Comparison of ENCODE assay signal across 1 cellular context in the genomic region with DNA sequence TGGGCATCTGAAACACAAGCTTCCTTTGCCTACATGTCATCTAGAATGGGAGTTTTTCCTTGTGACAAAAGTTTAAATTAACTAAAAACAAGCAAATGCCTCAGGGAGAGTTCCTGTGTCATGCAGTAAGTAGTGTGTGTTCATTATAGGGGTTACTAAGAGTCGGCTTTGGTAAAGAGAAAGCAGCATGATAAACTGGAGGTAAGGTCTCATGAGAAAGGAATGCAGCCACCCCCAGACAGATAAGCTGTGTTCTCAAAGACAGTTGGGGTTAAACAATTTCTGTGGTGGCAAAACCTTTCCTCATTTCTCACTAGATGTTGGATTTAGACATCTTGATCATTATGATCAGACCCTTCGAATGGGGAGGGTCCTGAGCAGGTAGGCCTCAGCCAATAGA.
TF ChIP-seq lines count a peak whose summit lies in the region.

No MANE protein-coding gene starts in this region.

TF ChIP-seq in HCT116, 20 proteins besides CTCF, POLR2A, EP300 and RAD21:
- TF ChIP-seq, protein P1, sequence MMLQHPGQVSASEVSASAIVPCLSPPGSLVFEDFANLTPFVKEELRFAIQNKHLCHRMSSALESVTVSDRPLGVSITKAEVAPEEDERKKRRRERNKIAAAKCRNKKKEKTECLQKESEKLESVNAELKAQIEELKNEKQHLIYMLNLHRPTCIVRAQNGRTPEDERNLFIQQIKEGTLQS (IDR thresholded peaks at IDR 0.05) = no peak
- TF ChIP-seq TCF7L2 (IDR thresholded peaks at IDR 0.05; ENCODE audit: borderline replicate concordance, extremely low read depth, insufficient read depth, insufficient read length) (no peak), ELF1 (IDR thresholded peaks at IDR 0.05; ENCODE audit: borderline replicate concordance, low read depth) (no peak), CBX3 (IDR thresholded peaks at IDR 0.05; ENCODE audit: low read depth) (no peak), EGR1 (IDR thresholded peaks at IDR 0.05; ENCODE audit: low read depth) (no peak), ZBTB33 (IDR thresholded peaks at IDR 0.05; ENCODE audit: extremely low read depth, insufficient replicate concordance, low read length) (no peak), FOSL1 (IDR thresholded peaks at IDR 0.05; ENCODE audit: low read depth) (no peak), EZH2phosphoT487 (IDR thresholded peaks at IDR 0.05; ENCODE audit: borderline replicate concordance) (no peak), ZFX (IDR thresholded peaks at IDR 0.05) (no peak), ZNF274 (IDR thresholded peaks at IDR 0.05; ENCODE audit: low read depth, low read length) (no peak), EZH2 (IDR thresholded peaks at IDR 0.05) (no peak), SRF (IDR thresholded peaks at IDR 0.05; ENCODE audit: low read depth) (no peak), MAX (IDR thresholded peaks at IDR 0.05) (no peak), SIN3A (IDR thresholded peaks at IDR 0.05; ENCODE audit: low read depth) (no peak)
- TF ChIP-seq, protein P2, sequence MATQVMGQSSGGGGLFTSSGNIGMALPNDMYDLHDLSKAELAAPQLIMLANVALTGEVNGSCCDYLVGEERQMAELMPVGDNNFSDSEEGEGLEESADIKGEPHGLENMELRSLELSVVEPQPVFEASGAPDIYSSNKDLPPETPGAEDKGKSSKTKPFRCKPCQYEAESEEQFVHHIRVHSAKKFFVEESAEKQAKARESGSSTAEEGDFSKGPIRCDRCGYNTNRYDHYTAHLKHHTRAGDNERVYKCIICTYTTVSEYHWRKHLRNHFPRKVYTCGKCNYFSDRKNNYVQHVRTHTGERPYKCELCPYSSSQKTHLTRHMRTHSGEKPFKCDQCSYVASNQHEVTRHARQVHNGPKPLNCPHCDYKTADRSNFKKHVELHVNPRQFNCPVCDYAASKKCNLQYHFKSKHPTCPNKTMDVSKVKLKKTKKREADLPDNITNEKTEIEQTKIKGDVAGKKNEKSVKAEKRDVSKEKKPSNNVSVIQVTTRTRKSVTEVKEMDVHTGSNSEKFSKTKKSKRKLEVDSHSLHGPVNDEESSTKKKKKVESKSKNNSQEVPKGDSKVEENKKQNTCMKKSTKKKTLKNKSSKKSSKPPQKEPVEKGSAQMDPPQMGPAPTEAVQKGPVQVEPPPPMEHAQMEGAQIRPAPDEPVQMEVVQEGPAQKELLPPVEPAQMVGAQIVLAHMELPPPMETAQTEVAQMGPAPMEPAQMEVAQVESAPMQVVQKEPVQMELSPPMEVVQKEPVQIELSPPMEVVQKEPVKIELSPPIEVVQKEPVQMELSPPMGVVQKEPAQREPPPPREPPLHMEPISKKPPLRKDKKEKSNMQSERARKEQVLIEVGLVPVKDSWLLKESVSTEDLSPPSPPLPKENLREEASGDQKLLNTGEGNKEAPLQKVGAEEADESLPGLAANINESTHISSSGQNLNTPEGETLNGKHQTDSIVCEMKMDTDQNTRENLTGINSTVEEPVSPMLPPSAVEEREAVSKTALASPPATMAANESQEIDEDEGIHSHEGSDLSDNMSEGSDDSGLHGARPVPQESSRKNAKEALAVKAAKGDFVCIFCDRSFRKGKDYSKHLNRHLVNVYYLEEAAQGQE (IDR thresholded peaks at IDR 0.05; ENCODE audit: low read depth) = no peak
